ENCODE assay signal across 21 cellular contexts in the genomic region with DNA sequence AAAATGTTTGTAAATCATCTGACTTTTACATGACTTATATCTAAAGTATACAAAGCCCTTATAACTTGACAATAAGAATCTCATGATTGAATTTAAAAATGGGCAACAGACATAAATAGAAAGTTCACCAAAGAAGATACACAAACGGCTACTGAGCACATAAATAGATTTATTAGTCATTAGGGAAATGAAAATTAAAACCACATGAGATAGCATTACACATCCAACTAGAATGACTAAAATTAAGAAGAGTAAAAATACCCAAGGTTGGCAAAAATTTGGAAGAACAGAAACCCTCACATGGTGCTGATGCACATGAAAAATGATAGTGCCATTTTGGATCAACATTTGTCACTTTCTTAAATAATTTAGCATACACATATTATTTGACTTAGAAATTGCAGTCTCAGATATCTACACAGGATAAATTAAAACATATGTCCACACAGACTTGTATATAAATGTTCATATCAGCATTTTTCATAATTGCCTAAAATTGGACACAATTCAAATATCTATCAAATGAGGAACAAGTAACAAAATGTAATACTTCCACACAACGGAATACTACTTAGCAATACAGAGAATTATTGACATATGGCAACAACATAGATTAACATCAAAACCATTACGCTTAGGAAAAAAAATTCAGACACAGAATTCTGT.
DNase-seq lines count a peak whose midpoint lies in the region; ATAC-seq, FAIRE-seq and TF ChIP-seq lines count a peak whose summit lies in the region.
"Had no signal": no experiment of that assay in that cellular context is flagged by ENCODE, and none has a peak within 500 bp of the region (broad histone marks: within the 10 kb centered on the region; RNA-seq: fewer than 3 reads in every experiment).

No MANE protein-coding gene starts in this region.

- TF ChIP-seq CTCF in astrocyte (IDR thresholded peaks at IDR 0.05; ENCODE audit: insufficient read depth, low read depth, low read length) (no peak), pancreas (IDR thresholded peaks at IDR 0.05) (no peak), endodermal cell (conservative IDR thresholded peaks at IDR 0.05) (no peak)

- H3K9ac ChIP-seq in astrocyte (ENCODE audit: low read length) (no peak overlapping the region), skeletal muscle satellite cell (ENCODE audit: low read depth, low read length) (no peak overlapping the region), endodermal cell (ENCODE audit: extremely low read depth, low read length, poor library complexity, severe bottlenecking) (no peak overlapping the region)

- CTCF ChIA-PET in activated naive CD4-positive, alpha-beta T cell treated with anti-CD3 and anti-CD28 coated beads for 36 hours (lab: Charles Lee) = interaction anchor here (0.6 kb wide), 1 partner anchor 162 kb away, joined by 3 read pairs; no protein-coding TSS in a partner anchor

- no peaks in the 10 kb centered on the region for H3K4me1 ChIP-seq in astrocyte (ENCODE audit: insufficient read depth, low read length)
- H3K4me1 ChIP-seq in skeletal muscle satellite cell (ENCODE audit: control insufficient read depth, insufficient read depth, low read length) = peaks cover 6% of the 10 kb centered on the region
- H3K4me1 ChIP-seq in pancreas = no peaks in the 10 kb centered on the region
- H3K4me1 ChIP-seq in endodermal cell (ENCODE audit: control insufficient read depth, insufficient read depth, low read length) = no peaks in the 10 kb centered on the region
- H3K4me1 ChIP-seq: colonic mucosa, esophagus squamous epithelium, lower lobe of right lung had no signal

- DNase-seq in activated CD4-positive, CD25-positive, alpha-beta regulatory T cell (lab: John Stamatoyannopoulos, UW) = no peak
- DNase-seq in astrocyte (ENCODE audit: low read depth) (peak; percentile 28), pancreas (no peak), endodermal cell (no peak)
- DNase-seq in activated naive CD4-positive, alpha-beta T cell treated with anti-CD3 and anti-CD28 coated beads for 36 hours = no peak
- DNase-seq: activated CD4-positive, alpha-beta T cell treated with anti-CD3 and anti-CD28 coated beads, Interleukin-2, amount 50 U/mL, for 4 hours; colonic mucosa; esophagus squamous epithelium; GF-D8; lower lobe of right lung; NCI-H2029 treated with DMSO at 0.1 percent for 48 hours; NK-92 treated with Interleukin-12 subunit alpha and Interleukin-12 subunit beta, amount 100 ng/mL, for 24 hours; SIG-M5; small intestine; T1000 had no signal

- no peaks in the 10 kb centered on the region for H3K27me3 ChIP-seq in astrocyte (ENCODE audit: insufficient read depth, low read length)
- H3K27me3 ChIP-seq in skeletal muscle satellite cell (ENCODE audit: control insufficient read depth, insufficient read depth, low read length) = no peaks in the 10 kb centered on the region
- no peaks in the 10 kb centered on the region for H3K27me3 ChIP-seq in pancreas
- H3K27me3 ChIP-seq in endodermal cell (ENCODE audit: control insufficient read depth, insufficient read depth, low read length, poor library complexity, severe bottlenecking) = no peaks in the 10 kb centered on the region
- H3K27me3 ChIP-seq: colonic mucosa, esophagus squamous epithelium, neutrophil had no signal

- H4K20me1 ChIP-seq in astrocyte (ENCODE audit: insufficient read depth, low read length) = no peaks in the 10 kb centered on the region

- H2AFZ ChIP-seq in astrocyte (ENCODE audit: low read depth, low read length) = no peak overlapping the region

- peak; percentile 41 for FAIRE-seq in astrocyte (lab: Jason Lieb, UNC)
- no peak for FAIRE-seq in pancreas (lab: Jason Lieb, UNC)
- FAIRE-seq: small intestine had no signal

- no peaks in the 10 kb centered on the region for H3K27me3 Mint-ChIP-seq in astrocyte (ENCODE audit: low read depth, unreplicated experiment)
- H3K27me3 Mint-ChIP-seq in endodermal cell (ENCODE audit: insufficient read depth) = no peaks in the 10 kb centered on the region
- peaks cover 14% of the 10 kb centered on the region for H3K27me3 Mint-ChIP-seq in activated naive CD4-positive, alpha-beta T cell treated with anti-CD3 and anti-CD28 coated beads for 36 hours (ENCODE audit: low read depth)

- peak; percentile 25 to 27 for ATAC-seq in activated CD4-positive, CD25-positive, alpha-beta regulatory T cell treated with anti-CD3 and anti-CD28 coated beads, Interleukin-2, amount 50 U/mL, for 24 hours
- ATAC-seq in HG03378 (IDR thresholded peaks at IDR 0.05; ENCODE audit: unreplicated experiment) (peak; percentile 82), pancreas (no peak)
- ATAC-seq: lower lobe of right lung had no signal

- H3K36me3 Mint-ChIP-seq in astrocyte (ENCODE audit: low read depth, unreplicated experiment) = no peaks in the 10 kb centered on the region
- peaks cover 9% of the 10 kb centered on the region for H3K36me3 Mint-ChIP-seq in endodermal cell (ENCODE audit: low read depth)
- no peaks in the 10 kb centered on the region for H3K36me3 Mint-ChIP-seq in activated naive CD4-positive, alpha-beta T cell treated with anti-CD3 and anti-CD28 coated beads for 36 hours (ENCODE audit: low read depth)

- H3K4me3 ChIP-seq in astrocyte (ENCODE audit: insufficient read depth, low read depth, low read length) (no peak overlapping the region), skeletal muscle satellite cell (ENCODE audit: low read length) (no peak overlapping the region), pancreas (no peak overlapping the region), endodermal cell (ENCODE audit: low read length) (no peak overlapping the region)
- H3K4me3 ChIP-seq: colonic mucosa, esophagus squamous epithelium, lower lobe of right lung had no signal

- H3K79me2 ChIP-seq in astrocyte (ENCODE audit: insufficient read depth, low read length) = no peaks in the 10 kb centered on the region

- H3K27ac Mint-ChIP-seq in astrocyte (ENCODE audit: unreplicated experiment) = no peak overlapping the region
- no peak overlapping the region for H3K27ac Mint-ChIP-seq in endodermal cell
- no peak overlapping the region for H3K27ac Mint-ChIP-seq in activated naive CD4-positive, alpha-beta T cell treated with anti-CD3 and anti-CD28 coated beads for 36 hours
- H3K27ac Mint-ChIP-seq: activated T-helper 1 cell treated with anti-CD3 and anti-CD28 coated beads, Interleukin-12 subunit alpha, Interleukin-12 subunit beta, Interleukin-2, Interleukin-4 antibody, amounts not matched to agents 30 ng/mL and 10 ng/mL and 1 ng/mL, durations not matched to agents 14 hours and 24 hours and 36 hours had no signal

- intact Hi-C loops in pancreas (cut with DNase I) = no loop called here
- intact Hi-C loops in activated naive CD4-positive, alpha-beta T cell treated with anti-CD3 and anti-CD28 coated beads for 36 hours (cut with micrococcal nuclease) = no loop called here

- H3K27ac ChIP-seq in astrocyte (ENCODE audit: low read depth, low read length) (no peak overlapping the region), pancreas (no peak overlapping the region), endodermal cell (ENCODE audit: low read depth, low read length) (no peak overlapping the region)
- H3K27ac ChIP-seq: 22Rv1, colonic mucosa, esophagus squamous epithelium, lower lobe of right lung, neutrophil had no signal

- H3K4me3 Mint-ChIP-seq in astrocyte (ENCODE audit: unreplicated experiment) = no peak overlapping the region
- H3K4me3 Mint-ChIP-seq in endodermal cell = no peak overlapping the region
- no peak overlapping the region for H3K4me3 Mint-ChIP-seq in activated naive CD4-positive, alpha-beta T cell treated with anti-CD3 and anti-CD28 coated beads for 36 hours
- H3K4me3 Mint-ChIP-seq: activated T-helper 1 cell treated with anti-CD3 and anti-CD28 coated beads, Interleukin-12 subunit alpha, Interleukin-12 subunit beta, Interleukin-2, Interleukin-4 antibody, amounts not matched to agents 30 ng/mL and 10 ng/mL and 1 ng/mL, durations not matched to agents 14 hours and 24 hours and 36 hours had no signal

- 64 to 70% methylated on average over 3 of the region's 3 CpGs for WGBS in pancreas, 2 donors
- 95 to 100% methylated on average over 1 of the region's 3 CpGs for WGBS in endodermal cell (ENCODE audit: insufficient coverage in 1 of 2, insufficient read length in 1 of 2), 2 experiments

- no peaks in the 10 kb centered on the region for H3K36me3 ChIP-seq in astrocyte (ENCODE audit: insufficient read depth, low read length)
- no peaks in the 10 kb centered on the region for H3K36me3 ChIP-seq in skeletal muscle satellite cell (ENCODE audit: insufficient read depth, low read length)
- no peaks in the 10 kb centered on the region for H3K36me3 ChIP-seq in pancreas
- no peaks in the 10 kb centered on the region for H3K36me3 ChIP-seq in endodermal cell (ENCODE audit: control insufficient read depth, insufficient read depth, low read length)
- H3K36me3 ChIP-seq: colonic mucosa, esophagus squamous epithelium, lower lobe of right lung, neutrophil had no signal

- H3K4me2 ChIP-seq in astrocyte (ENCODE audit: low read length) (no peak overlapping the region), skeletal muscle satellite cell (ENCODE audit: low read length) (peak overlapping the region; percentile 3)

- H3K4me1 Mint-ChIP-seq in astrocyte (ENCODE audit: low read depth, unreplicated experiment) = peaks cover 7% of the 10 kb centered on the region
- H3K4me1 Mint-ChIP-seq in endodermal cell = peaks cover 9% of the 10 kb centered on the region
- peaks cover 3% of the 10 kb centered on the region for H3K4me1 Mint-ChIP-seq in activated naive CD4-positive, alpha-beta T cell treated with anti-CD3 and anti-CD28 coated beads for 36 hours (ENCODE audit: low read depth)

- H3K9me3 ChIP-seq in astrocyte (ENCODE audit: insufficient read depth, low read depth, low read length) (no peaks in the 10 kb centered on the region), skeletal muscle satellite cell (replicated peaks; ENCODE audit: low read length) (no peaks in the 10 kb centered on the region), pancreas (no peaks in the 10 kb centered on the region), endodermal cell (ENCODE audit: control insufficient read depth, low read length) (peaks cover 5% of the 10 kb centered on the region)
- H3K9me3 ChIP-seq: colonic mucosa, esophagus squamous epithelium, lower lobe of right lung, neutrophil had no signal

- peaks cover 5% of the 10 kb centered on the region for H3K9me3 Mint-ChIP-seq in astrocyte (ENCODE audit: unreplicated experiment)
- peaks cover 24% of the 10 kb centered on the region for H3K9me3 Mint-ChIP-seq in endodermal cell
- peaks cover 4% of the 10 kb centered on the region for H3K9me3 Mint-ChIP-seq in activated naive CD4-positive, alpha-beta T cell treated with anti-CD3 and anti-CD28 coated beads for 36 hours

Comparison
In these comparisons a context has a peak if more than half of its experiments do, and no peak if none do; other contexts are left out.
1. ATAC-seq: peak in activated CD4-positive, CD25-positive, alpha-beta regulatory T cell treated with anti-CD3 and anti-CD28 coated beads, Interleukin-2, amount 50 U/mL, for 24 hours (2 of 2) and HG03378 (single experiment); none in pancreas (0 of 4).